1 cellular context compared by ENCODE assay signal in genomic region chr12:7934153-7934552, GRCh38.
TF ChIP-seq lines count a peak whose summit lies in the region.

No MANE protein-coding gene starts in this region.

TF ChIP-seq in GM12878, 131 proteins besides CTCF, POLR2A, EP300 and RAD21:
- TF ChIP-seq RFX5 (IDR thresholded peaks at IDR 0.05; ENCODE audit: low read depth, low read length) (no peak), NBN (IDR thresholded peaks at IDR 0.05) (no peak), MTA3 (IDR thresholded peaks at IDR 0.05; ENCODE audit: borderline replicate concordance, low read length) (no peak), TCF12 (IDR thresholded peaks at IDR 0.05; ENCODE audit: low read depth, low read length) (no peak), CREM (IDR thresholded peaks at IDR 0.05; ENCODE audit: low read depth) (no peak), MAX (IDR thresholded peaks at IDR 0.05; ENCODE audit: low read depth, low read length) (no peak), NFYA (IDR thresholded peaks at IDR 0.05; ENCODE audit: borderline replicate concordance, low read depth, low read length) (no peak), HDAC2 (IDR thresholded peaks at IDR 0.05) (no peak)
